8 cellular contexts compared by ENCODE assay signal in the genomic region with DNA sequence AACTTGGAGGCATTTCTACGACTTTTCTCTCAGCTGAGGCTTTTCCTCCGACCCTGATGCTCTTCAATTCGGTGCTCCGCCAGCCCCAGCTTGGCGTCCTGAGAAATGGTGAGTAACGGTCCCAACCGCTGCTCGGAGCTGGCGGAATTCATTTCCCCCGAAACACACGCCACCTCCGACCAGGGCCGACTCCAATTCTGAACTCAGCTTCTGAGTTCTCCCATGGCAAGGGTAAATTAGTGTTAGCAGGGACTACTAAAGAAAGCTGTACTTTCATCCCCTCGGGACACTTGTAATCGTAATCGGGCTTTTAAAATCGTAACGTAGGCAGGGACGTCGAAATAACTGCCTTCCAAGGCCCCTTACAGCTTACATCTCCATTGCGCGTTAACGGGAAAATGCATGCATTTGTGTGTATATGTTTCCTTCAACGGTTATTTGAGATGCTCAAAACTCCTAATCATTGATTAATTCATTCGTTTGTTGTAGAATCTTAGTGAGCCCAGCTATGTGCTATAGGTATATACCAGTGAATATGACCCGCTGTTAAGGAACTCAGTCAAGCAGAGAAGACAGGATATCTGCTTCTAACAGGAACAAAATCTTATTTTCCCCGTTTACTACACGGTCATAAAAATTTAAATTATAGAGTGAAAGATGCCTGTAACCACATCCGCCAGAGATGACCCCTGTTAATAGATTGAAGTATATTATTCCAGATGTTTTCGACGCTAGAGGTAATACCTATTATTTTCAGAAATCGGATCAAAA. TPM values are rescaled to one million over a fixed set of nuclear protein-coding genes. Genes with fewer than 3 reads are reported as not detected.
DNase-seq lines count a peak whose midpoint lies in the region; ATAC-seq and TF ChIP-seq lines count a peak whose summit lies in the region.

No MANE protein-coding gene starts in this region.

- H3K9me2 ChIP-seq in OCI-LY1 (ENCODE audit: low read depth, low read length), result no peaks in the 10 kb centered on the region

- peaks cover 79% of the 10 kb centered on the region for H3K4me1 Mint-ChIP-seq in HFFc6 (ENCODE audit: low read depth)

- H3K4me3 Mint-ChIP-seq in HFFc6, result peak overlapping the region; percentile 98

- peak overlapping the region; percentile 86 for H3K4me2 ChIP-seq in OCI-LY1 (ENCODE audit: low read length)

- TF ChIP-seq CTCF in HFFc6 (IDR thresholded peaks at IDR 0.05), result no peak
- TF ChIP-seq CTCF in OCI-LY1 (IDR thresholded peaks at IDR 0.05; ENCODE audit: low read length), result no peak
- TF ChIP-seq CTCF in epithelial cell of proximal tubule (conservative IDR thresholded peaks at IDR 0.05; ENCODE audit: low read depth, low read length), result no peak
- TF ChIP-seq CTCF in psoas muscle (IDR thresholded peaks at IDR 0.05), result no peak

- peak overlapping the region; percentile 89 for H3K4me3 ChIP-seq in OCI-LY1 (ENCODE audit: low read depth, low read length, poor library complexity, severe bottlenecking)
- peak overlapping the region; percentile 82 for H3K4me3 ChIP-seq in epithelial cell of proximal tubule (ENCODE audit: low read depth, low read length)
- peak overlapping the region; percentile 67 for H3K4me3 ChIP-seq in psoas muscle

- H3K79me2 ChIP-seq in OCI-LY1 (ENCODE audit: insufficient read depth, low read length), result peaks cover 81% of the 10 kb centered on the region

- H3K9ac ChIP-seq in OCI-LY1 (ENCODE audit: low read length), result peak overlapping the region; percentile 85

- H3F3A ChIP-seq in OCI-LY1 (ENCODE audit: insufficient read depth, low read length), result no peaks in the 10 kb centered on the region

- H3K4me1 ChIP-seq in OCI-LY1 (ENCODE audit: insufficient read depth, low read length, severe bottlenecking) (peaks cover 71% of the 10 kb centered on the region), psoas muscle (peaks cover 7% of the 10 kb centered on the region)

- H3K27me3 Mint-ChIP-seq in HFFc6 (ENCODE audit: insufficient read depth), result no peaks in the 10 kb centered on the region; the same call in 1 of the 2 replicates

- H3K27ac ChIP-seq in OCI-LY1 (ENCODE audit: low read depth, low read length, poor library complexity, severe bottlenecking) (peak overlapping the region; percentile 81), psoas muscle (peak overlapping the region; percentile 85)

- intact Hi-C loops in psoas muscle (cut with DNase I), result loop anchor here in 1 of 2 donors (10.0 kb wide), 1 partner anchor 399 kb away; the partner anchor contains the start of gene NENF

- H2AFZ ChIP-seq in OCI-LY1 (ENCODE audit: low read length), result no peak overlapping the region

- H3K27ac Mint-ChIP-seq in HFFc6, result peak overlapping the region; percentile 93

- H3K36me3 Mint-ChIP-seq in HFFc6 (ENCODE audit: low read depth), result no peaks in the 10 kb centered on the region

- no peaks in the 10 kb centered on the region for H4K20me1 ChIP-seq in OCI-LY1 (ENCODE audit: insufficient read depth, low read length)

- H3K36me3 ChIP-seq in OCI-LY1 (ENCODE audit: insufficient read depth, low read length), result peaks cover 41% of the 10 kb centered on the region
- peaks cover 0 to 2% of the 10 kb centered on the region in 2 donors for H3K36me3 ChIP-seq in psoas muscle (ENCODE audit: insufficient read depth in 1 of 2, low read depth in 1 of 2)

- peak; percentile 3 to 7 for ATAC-seq in activated CD4-positive, CD25-positive, alpha-beta regulatory T cell treated with anti-CD3 and anti-CD28 coated beads, Interleukin-2, amount 50 U/mL, for 24 hours
- ATAC-seq in psoas muscle, result peak in 1 of 4 donors; percentile 1

- 1% methylated on average over 32 of the region's 32 CpGs for WGBS in psoas muscle, 3 donors

- no peaks in the 10 kb centered on the region for H3K27me3 ChIP-seq in OCI-LY1 (ENCODE audit: insufficient read depth, low read length)
- H3K27me3 ChIP-seq in psoas muscle (ENCODE audit: insufficient read depth in 3 of 3, low read length in 2 of 3), result no peaks in the 10 kb centered on the region

- H3K9me3 ChIP-seq in OCI-LY1 (ENCODE audit: low read length) (no peaks in the 10 kb centered on the region), psoas muscle (no peaks in the 10 kb centered on the region)

- DNase-seq in activated CD4-positive, CD25-positive, alpha-beta regulatory T cell (lab: John Stamatoyannopoulos, UW), result no peak
- DNase-seq in HFFc6 (no peak), epithelial cell of proximal tubule (ENCODE audit: low read depth) (no peak), psoas muscle (no peak), GDM1 (lab: John Stamatoyannopoulos, UW) (no peak), ureter (ENCODE audit: low spot score) (no peak)

- H3K9me3 Mint-ChIP-seq in HFFc6, result no peaks in the 10 kb centered on the region

RNA-seq across cellular contexts. Expression of gene DTL, which starts 0.5 kb away (rescaled TPM):
- 10 to 100 TPM; 13.3 to 21.7 (median 18.2) TPM for total RNA-seq in HFFc6 (2021; fragmentation: NEBNext Ultra II Directional; extraction: Animal tissue kit (Norgen Biotek cat#: 25700))
- 17.6 and 31.5 TPM in 2 replicates for total RNA-seq in epithelial cell of proximal tubule
- total RNA-seq in psoas muscle, result under 1 TPM; 0.12 to 0.40 (median 0.17) TPM
- under 1 TPM; 0.19 to 0.72 (median 0.23) TPM for polyA plus RNA-seq in psoas muscle
- 1.6 TPM for total RNA-seq in ureter

RNA-seq across cellular contexts. Expression of gene INTS7, which starts 0.7 kb away (rescaled TPM):
- total RNA-seq in HFFc6 (2021; fragmentation: NEBNext Ultra II Directional; extraction: Animal tissue kit (Norgen Biotek cat#: 25700)), result 10 to 100 TPM in 5 of 6 experiments, 1 to 10 TPM in 1; 9.6 to 14.5 (median 13.3) TPM
- total RNA-seq in epithelial cell of proximal tubule, result 17.8 and 21.6 TPM in 2 replicates
- total RNA-seq in psoas muscle, result 1 to 10 TPM; 6.2 to 8.1 (median 7.5) TPM
- polyA plus RNA-seq in psoas muscle, result 10 to 100 TPM in 1 of 3 donors, 1 to 10 TPM in 2; 4.4 to 12.7 (median 9.2) TPM
- 17.2 TPM for total RNA-seq in ureter
